Comparison of ENCODE assay signal across 10 cellular contexts in genomic region chr15:31360158-31360561, GRCh38. TPM values are rescaled to one million over a fixed set of nuclear protein-coding genes. Genes with fewer than 3 reads are reported as not detected.
DNase-seq lines count a peak whose midpoint lies in the region; ATAC-seq and TF ChIP-seq lines count a peak whose summit lies in the region.
"Had no signal": no experiment of that assay in that cellular context is flagged by ENCODE, and none has a peak within 500 bp of the region (broad histone marks: within the 10 kb centered on the region; RNA-seq: fewer than 3 reads in every experiment).

No MANE protein-coding gene starts in this region.

- peaks cover 10% of the 10 kb centered on the region; the same call in 1 of the 2 replicates for H3F3A ChIP-seq in SU-DHL-6 (ENCODE audit: insufficient read depth)

- H3K4me3 ChIP-seq in SU-DHL-6 (ENCODE audit: insufficient read depth, low read length, poor library complexity, severe bottlenecking) (no peak overlapping the region), right atrium auricular region (no peak overlapping the region), subcutaneous abdominal adipose tissue (ENCODE audit: low read depth in 1 of 5, low read length in 5 of 5) (no peak overlapping the region)

- DNase-seq in activated CD4-positive, alpha-beta T cell treated with anti-CD3 and anti-CD28 coated beads, Interleukin-2, amount 10 ng/mL, durations not matched to agents 24 days and 14 days = peak; percentile 68
- DNase-seq in activated CD4-positive, alpha-beta T cell treated with anti-CD3 and anti-CD28 coated beads, Interleukin-2, amount 50 U/mL, for 48 hours = no peak
- DNase-seq in right atrium auricular region (ENCODE audit: low spot score) = no peak
- DNase-seq in stimulated activated CD8-positive, alpha-beta memory T cell treated with anti-CD3 and anti-CD28 coated beads, Interleukin-4, amount 100 ng/mL, for 48 hours = no peak
- DNase-seq in NCI-H446 treated with DMSO at 0.1 percent for 48 hours (lab: John Stamatoyannopoulos, UW) = no peak
- DNase-seq: amygdala had no signal

- H3K9ac ChIP-seq in SU-DHL-6 (ENCODE audit: low read length) = no peak overlapping the region
- H3K9ac ChIP-seq in subcutaneous abdominal adipose tissue (ENCODE audit: low read length in 5 of 5) = peak overlapping the region in 1 of 5 donors; percentile 29

- no peak for ATAC-seq in HG03097 (IDR thresholded peaks at IDR 0.05; ENCODE audit: low FRiP score, unreplicated experiment)

- peaks cover 42% of the 10 kb centered on the region for H3K79me2 ChIP-seq in SU-DHL-6 (ENCODE audit: insufficient read depth, low read length)

- intact Hi-C loops in activated CD4-positive, alpha-beta T cell treated with anti-CD3 and anti-CD28 coated beads, Interleukin-2, amount 10 ng/mL, durations not matched to agents 24 days and 14 days (cut with micrococcal nuclease) = loop anchor here (2.0 to 10.0 kb wide), 2 partner anchors 13 to 95 kb away; no protein-coding TSS in a partner anchor

- H3K9me2 ChIP-seq in SU-DHL-6 (replicated peaks; ENCODE audit: insufficient read depth, low read length) = no peaks in the 10 kb centered on the region

- H2AFZ ChIP-seq in SU-DHL-6 (ENCODE audit: low read depth, low read length, severe bottlenecking) = no peak overlapping the region

- H3K4me1 ChIP-seq in right atrium auricular region = peaks cover 0 to 100% of the 10 kb centered on the region in 2 donors
- H3K4me1 ChIP-seq in subcutaneous abdominal adipose tissue (ENCODE audit: control insufficient read depth in 5 of 5, insufficient read depth in 5 of 5, low read length in 5 of 5) = peaks cover 30 to 90% (median 89%) of the 10 kb centered on the region in 5 donors

- peak overlapping the region; percentile 78 for H3K4me3 Mint-ChIP-seq in activated CD4-positive, alpha-beta T cell treated with anti-CD3 and anti-CD28 coated beads, Interleukin-2, amount 10 ng/mL, durations not matched to agents 24 days and 14 days
- H3K4me3 Mint-ChIP-seq: neural crest cell had no signal

- H3K9me3 ChIP-seq in SU-DHL-6 (ENCODE audit: insufficient read depth, low read length) (no peaks in the 10 kb centered on the region), right atrium auricular region (no peaks in the 10 kb centered on the region), subcutaneous abdominal adipose tissue (ENCODE audit: control insufficient read depth in 5 of 5, low read length in 5 of 5) (no peaks in the 10 kb centered on the region)

- TF ChIP-seq CTCF in SU-DHL-6 (IDR thresholded peaks at IDR 0.05; ENCODE audit: insufficient read depth, low read length, poor library complexity, severe bottlenecking) (no peak), right atrium auricular region (IDR thresholded peaks at IDR 0.05) (no peak)

- no peaks in the 10 kb centered on the region for H3K27me3 Mint-ChIP-seq in activated CD4-positive, alpha-beta T cell treated with anti-CD3 and anti-CD28 coated beads, Interleukin-2, amount 10 ng/mL, durations not matched to agents 24 days and 14 days

- H3K27ac ChIP-seq in SU-DHL-6 (ENCODE audit: low read depth, low read length) (peak overlapping the region; percentile 88), right atrium auricular region (peak overlapping the region; percentile 90 to 96), subcutaneous abdominal adipose tissue (ENCODE audit: low read depth, low read length) (peak overlapping the region; percentile 30)

- H3K27ac Mint-ChIP-seq in activated CD4-positive, alpha-beta T cell treated with anti-CD3 and anti-CD28 coated beads, Interleukin-2, amount 10 ng/mL, durations not matched to agents 24 days and 14 days = peak overlapping the region; percentile 98

- peak overlapping the region; percentile 53 for H3K4me2 ChIP-seq in SU-DHL-6 (ENCODE audit: low read depth, low read length, poor library complexity, severe bottlenecking)

- H3K27me3 ChIP-seq in SU-DHL-6 (ENCODE audit: low read length) (no peaks in the 10 kb centered on the region), right atrium auricular region (no peaks in the 10 kb centered on the region), subcutaneous abdominal adipose tissue (ENCODE audit: control insufficient read depth in 5 of 5, insufficient read depth in 4 of 5, low read length in 5 of 5) (no peaks in the 10 kb centered on the region)

- peaks cover 39% of the 10 kb centered on the region for H3K36me3 Mint-ChIP-seq in activated CD4-positive, alpha-beta T cell treated with anti-CD3 and anti-CD28 coated beads, Interleukin-2, amount 10 ng/mL, durations not matched to agents 24 days and 14 days (ENCODE audit: low read depth)

- no peaks in the 10 kb centered on the region for H4K20me1 ChIP-seq in SU-DHL-6 (ENCODE audit: low read depth, low read length)

- H3K36me3 ChIP-seq in SU-DHL-6 (ENCODE audit: low read length) = no peaks in the 10 kb centered on the region
- H3K36me3 ChIP-seq in right atrium auricular region = no peaks in the 10 kb centered on the region
- peaks cover 0 to 7% (median 2%) of the 10 kb centered on the region in 5 donors for H3K36me3 ChIP-seq in subcutaneous abdominal adipose tissue (ENCODE audit: control insufficient read depth in 5 of 5, insufficient read depth in 5 of 5, low read length in 5 of 5)

- H3K9me3 Mint-ChIP-seq in activated CD4-positive, alpha-beta T cell treated with anti-CD3 and anti-CD28 coated beads, Interleukin-2, amount 10 ng/mL, durations not matched to agents 24 days and 14 days = no peaks in the 10 kb centered on the region
- H3K9me3 Mint-ChIP-seq: neural crest cell had no signal

- peaks cover 84% of the 10 kb centered on the region for H3K4me1 Mint-ChIP-seq in activated CD4-positive, alpha-beta T cell treated with anti-CD3 and anti-CD28 coated beads, Interleukin-2, amount 10 ng/mL, durations not matched to agents 24 days and 14 days

RNA-seq across cellular contexts. Expression of gene KLF13, which starts 33.5 kb away (rescaled TPM):
- 122 and 135 TPM in 2 replicates for total RNA-seq in activated CD4-positive, alpha-beta T cell treated with anti-CD3 and anti-CD28 coated beads, Interleukin-2, amount 10 ng/mL, durations not matched to agents 24 days and 14 days
- total RNA-seq in right atrium auricular region = 10 to 100 TPM; 52.8 to 54.6 TPM

Comparison
In these comparisons a context has a peak if more than half of its experiments do, and no peak if none do; other contexts are left out.
1. H3K27ac ChIP-seq: peak in every context shown above with its lines; median percentile 93 in right atrium auricular region; 88 in SU-DHL-6; 30 in subcutaneous abdominal adipose tissue.